In the genomic region with DNA sequence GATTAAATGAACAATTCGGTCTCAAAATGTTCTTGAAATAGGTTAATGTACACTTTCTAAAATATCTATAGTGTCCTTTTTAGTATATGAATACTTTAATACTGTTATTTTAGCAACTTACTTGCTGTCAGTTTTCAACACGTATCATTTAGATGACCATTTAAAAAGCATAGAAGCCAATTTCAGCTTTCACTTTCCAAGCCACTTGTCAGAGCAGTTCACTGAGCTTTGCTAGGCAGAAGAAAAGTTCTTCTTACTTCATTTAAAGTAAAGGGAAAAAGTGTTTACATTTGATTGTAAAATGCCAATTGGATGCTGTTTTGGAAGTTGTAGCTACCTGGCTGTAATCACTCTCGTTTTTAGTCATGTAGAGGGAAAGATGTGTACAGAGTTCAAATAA, we compare ENCODE assay signal across 17 cellular contexts.
"Had no signal": no experiment of that assay in that cellular context is flagged by ENCODE, and none has a peak within 500 bp of the region (broad histone marks: within the 10 kb centered on the region; RNA-seq: fewer than 3 reads in every experiment).

No MANE protein-coding gene starts in this region.

- H3K4me3 ChIP-seq: ovary, tibial artery, vagina had no signal

- ATAC-seq: activated naive CD4-positive, alpha-beta T cell treated with anti-CD3 and anti-CD28 coated beads, Interleukin-2, amount 50 U/mL, for 72 hours; activated T-cell treated with anti-CD3 and anti-CD28 coated beads, Interleukin-2, amount 50 U/mL, for 72 hours; foreskin keratinocyte; naive thymus-derived CD4-positive, alpha-beta T cell; stimulated activated effector memory CD8-positive, alpha-beta T cell treated with anti-CD3 and anti-CD28 coated beads, Interleukin-12 subunit alpha, Interleukin-12 subunit beta, amount 100 ng/mL, for 72 hours had no signal

- H3K27me3 Mint-ChIP-seq: activated B cell treated with CpG ODN at 0.5 μM for 24 hours; brain; central memory CD8-positive, alpha-beta T cell; naive thymus-derived CD4-positive, alpha-beta T cell had no signal

- H3K27ac ChIP-seq: foreskin keratinocyte, ovary, tibial artery, vagina had no signal

- H3K36me3 ChIP-seq: ovary, tibial artery, vagina had no signal

- H3K4me3 Mint-ChIP-seq: activated B cell treated with CpG ODN at 0.5 μM for 24 hours; activated T-cell treated with anti-CD3 and anti-CD28 coated beads, Interleukin-2, amount 50 U/mL, for 72 hours; central memory CD8-positive, alpha-beta T cell; naive thymus-derived CD4-positive, alpha-beta T cell; stimulated activated effector memory CD8-positive, alpha-beta T cell treated with anti-CD3 and anti-CD28 coated beads, Interleukin-12 subunit alpha, Interleukin-12 subunit beta, amount 100 ng/mL, for 72 hours had no signal

- H3K4me1 ChIP-seq: foreskin keratinocyte, vagina had no signal

- H3K9me3 Mint-ChIP-seq: activated B cell treated with CpG ODN at 0.5 μM for 24 hours; brain; stimulated activated effector memory CD8-positive, alpha-beta T cell treated with anti-CD3 and anti-CD28 coated beads, Interleukin-12 subunit alpha, Interleukin-12 subunit beta, amount 100 ng/mL, for 72 hours had no signal

- H3K27me3 ChIP-seq: foreskin keratinocyte, ovary, tibial artery, vagina had no signal

- H3K27ac Mint-ChIP-seq: activated B cell treated with CpG ODN at 0.5 μM for 24 hours; activated naive CD4-positive, alpha-beta T cell treated with anti-CD3 and anti-CD28 coated beads, Interleukin-2, amount 50 U/mL, for 72 hours; activated T-cell treated with anti-CD3 and anti-CD28 coated beads, Interleukin-2, amount 50 U/mL, for 72 hours; naive thymus-derived CD4-positive, alpha-beta T cell; stimulated activated effector memory CD8-positive, alpha-beta T cell treated with anti-CD3 and anti-CD28 coated beads, Interleukin-12 subunit alpha, Interleukin-12 subunit beta, amount 100 ng/mL, for 72 hours had no signal

- DNase-seq: activated B cell treated with CpG ODN at 0.5 μM for 24 hours; activated CD4-positive, alpha-beta T cell treated with anti-CD3 and anti-CD28 coated beads for 48 hours; activated CD8-positive, alpha-beta memory T cell treated with anti-CD3 and anti-CD28 coated beads, Interleukin-2, amount 50 U/mL, for 48 hours; activated gamma-delta T cell; activated T-cell treated with anti-CD3 and anti-CD28 coated beads, Interleukin-2, amount 50 U/mL, for 72 hours; amniotic stem cell; effector memory CD4-positive, alpha-beta T cell; foreskin keratinocyte; midbrain; naive thymus-derived CD4-positive, alpha-beta T cell; ovary; tibial artery had no signal

- H3K36me3 Mint-ChIP-seq: activated naive CD4-positive, alpha-beta T cell treated with anti-CD3 and anti-CD28 coated beads, Interleukin-2, amount 50 U/mL, for 72 hours; brain; naive thymus-derived CD4-positive, alpha-beta T cell; stimulated activated effector memory CD8-positive, alpha-beta T cell treated with anti-CD3 and anti-CD28 coated beads, Interleukin-12 subunit alpha, Interleukin-12 subunit beta, amount 100 ng/mL, for 72 hours had no signal

- H3K9me3 ChIP-seq: ovary, tibial artery, vagina had no signal

- H3K4me1 Mint-ChIP-seq: activated B cell treated with CpG ODN at 0.5 μM for 24 hours; central memory CD8-positive, alpha-beta T cell; naive thymus-derived CD4-positive, alpha-beta T cell; stimulated activated effector memory CD8-positive, alpha-beta T cell treated with anti-CD3 and anti-CD28 coated beads, Interleukin-12 subunit alpha, Interleukin-12 subunit beta, amount 100 ng/mL, for 72 hours had no signal
